In the genomic region with DNA sequence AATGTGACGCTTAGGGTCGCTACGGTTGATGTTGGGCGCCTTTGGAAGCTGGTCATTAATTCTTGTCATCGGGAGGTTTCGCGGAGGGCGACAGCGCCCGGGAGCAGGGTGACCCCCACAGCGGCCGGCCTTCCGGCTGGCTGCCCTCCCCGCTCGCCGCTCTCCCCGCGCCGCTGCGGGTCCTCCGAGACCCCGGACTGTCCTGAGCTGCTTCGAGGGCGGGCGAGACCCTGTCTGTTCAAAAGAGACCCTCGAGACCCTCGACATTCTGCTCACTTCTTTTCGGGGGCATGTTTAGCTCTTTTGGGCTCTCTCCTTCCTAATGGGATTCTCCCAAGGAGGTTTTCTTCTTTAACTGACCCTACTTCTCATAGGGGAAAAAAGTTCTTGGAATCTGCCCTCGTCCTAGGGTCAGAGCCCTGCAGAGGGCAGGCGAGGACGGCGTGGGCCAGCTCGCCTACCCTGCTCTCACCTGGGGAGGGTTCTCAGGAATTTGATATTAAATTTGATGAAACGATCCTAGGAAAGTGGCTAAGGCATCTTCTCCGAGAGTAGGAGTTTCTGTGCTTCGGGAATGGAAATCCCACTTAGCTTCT, we compare ENCODE assay signal across 1 cellular context.
TF ChIP-seq lines count a peak whose summit lies in the region.

No MANE protein-coding gene starts in this region.

TF ChIP-seq in neural cell, 6 proteins besides CTCF, POLR2A, EP300 and RAD21 (continued from another document):
- no peak for TF ChIP-seq POLR2AphosphoS5 (IDR thresholded peaks at IDR 0.05)
- TF ChIP-seq SMC3 (conservative IDR thresholded peaks at IDR 0.05; ENCODE audit: poor library complexity), result no peak
- TF ChIP-seq MXI1 (conservative IDR thresholded peaks at IDR 0.05; ENCODE audit: poor library complexity, severe bottlenecking), result no peak
- TF ChIP-seq, protein P1, sequence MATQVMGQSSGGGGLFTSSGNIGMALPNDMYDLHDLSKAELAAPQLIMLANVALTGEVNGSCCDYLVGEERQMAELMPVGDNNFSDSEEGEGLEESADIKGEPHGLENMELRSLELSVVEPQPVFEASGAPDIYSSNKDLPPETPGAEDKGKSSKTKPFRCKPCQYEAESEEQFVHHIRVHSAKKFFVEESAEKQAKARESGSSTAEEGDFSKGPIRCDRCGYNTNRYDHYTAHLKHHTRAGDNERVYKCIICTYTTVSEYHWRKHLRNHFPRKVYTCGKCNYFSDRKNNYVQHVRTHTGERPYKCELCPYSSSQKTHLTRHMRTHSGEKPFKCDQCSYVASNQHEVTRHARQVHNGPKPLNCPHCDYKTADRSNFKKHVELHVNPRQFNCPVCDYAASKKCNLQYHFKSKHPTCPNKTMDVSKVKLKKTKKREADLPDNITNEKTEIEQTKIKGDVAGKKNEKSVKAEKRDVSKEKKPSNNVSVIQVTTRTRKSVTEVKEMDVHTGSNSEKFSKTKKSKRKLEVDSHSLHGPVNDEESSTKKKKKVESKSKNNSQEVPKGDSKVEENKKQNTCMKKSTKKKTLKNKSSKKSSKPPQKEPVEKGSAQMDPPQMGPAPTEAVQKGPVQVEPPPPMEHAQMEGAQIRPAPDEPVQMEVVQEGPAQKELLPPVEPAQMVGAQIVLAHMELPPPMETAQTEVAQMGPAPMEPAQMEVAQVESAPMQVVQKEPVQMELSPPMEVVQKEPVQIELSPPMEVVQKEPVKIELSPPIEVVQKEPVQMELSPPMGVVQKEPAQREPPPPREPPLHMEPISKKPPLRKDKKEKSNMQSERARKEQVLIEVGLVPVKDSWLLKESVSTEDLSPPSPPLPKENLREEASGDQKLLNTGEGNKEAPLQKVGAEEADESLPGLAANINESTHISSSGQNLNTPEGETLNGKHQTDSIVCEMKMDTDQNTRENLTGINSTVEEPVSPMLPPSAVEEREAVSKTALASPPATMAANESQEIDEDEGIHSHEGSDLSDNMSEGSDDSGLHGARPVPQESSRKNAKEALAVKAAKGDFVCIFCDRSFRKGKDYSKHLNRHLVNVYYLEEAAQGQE (IDR thresholded peaks at IDR 0.05; ENCODE audit: borderline replicate concordance), result no peak
